1 cellular context compared by ENCODE assay signal in the genomic region with DNA sequence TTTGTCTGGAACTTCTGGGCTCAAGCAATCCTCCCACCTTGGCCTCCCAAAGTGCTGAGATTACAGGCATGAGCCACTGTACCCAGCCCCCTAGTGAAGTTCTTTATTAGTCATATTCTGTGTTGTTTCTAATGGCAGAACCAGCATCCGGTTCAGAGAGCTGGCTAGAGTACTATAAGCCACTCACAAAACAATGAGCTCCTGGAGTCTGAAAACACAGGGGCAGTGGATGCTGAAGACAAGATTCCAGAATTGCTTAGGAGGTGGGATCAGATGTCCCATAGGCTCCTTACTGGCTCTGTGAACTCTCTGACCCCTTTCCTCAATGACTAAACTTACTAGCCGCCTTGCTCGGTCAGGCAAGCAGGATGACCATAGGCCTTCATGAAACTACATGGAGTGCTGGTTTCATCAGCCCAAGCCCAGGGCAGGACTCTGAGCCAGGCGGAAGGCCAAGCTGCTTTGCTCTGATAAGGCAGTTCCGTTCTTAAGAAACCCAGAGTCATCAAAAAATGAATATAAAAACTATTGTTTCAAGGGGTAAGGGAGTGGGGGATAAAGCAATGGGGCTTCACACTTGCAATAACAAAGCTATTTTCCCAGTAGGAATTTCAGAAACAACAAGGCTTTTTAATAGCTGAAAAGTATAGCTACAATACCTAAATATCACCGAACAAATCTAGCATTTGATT.
TF ChIP-seq lines count a peak whose summit lies in the region.

No MANE protein-coding gene starts in this region.

TF ChIP-seq in K562, 482 proteins besides CTCF, POLR2A, EP300 and RAD21 (continued from another document and continues in another):
- TF ChIP-seq MITF (IDR thresholded peaks at IDR 0.05) (no peak), SMARCC2 (IDR thresholded peaks at IDR 0.05; ENCODE audit: low read depth) (peak; percentile 85), ATF1 (CRISPR knock-in tag; IDR thresholded peaks at IDR 0.05) (no peak), ATF1 (tag; IDR thresholded peaks at IDR 0.05) (no peak), GTF2B (IDR thresholded peaks at IDR 0.05; ENCODE audit: extremely low read depth, insufficient read length) (no peak), MAFF (IDR thresholded peaks at IDR 0.05; ENCODE audit: low read length) (peak; percentile 97), ADNP (tag; IDR thresholded peaks at IDR 0.05) (no peak), ARID4B (CRISPR knock-in tag; IDR thresholded peaks at IDR 0.05) (no peak), NFXL1 (CRISPR knock-in tag; IDR thresholded peaks at IDR 0.05) (peak; percentile 9; the same call in 1 of the 2 replicates), ZNF695 (CRISPR knock-in tag; IDR thresholded peaks at IDR 0.05) (0 out of 2 replicates have a peak, but pooled peaks have one; percentile 37), NUFIP1 (IDR thresholded peaks at IDR 0.05; ENCODE audit: partially characterized antibody) (no peak), ZNF311 (CRISPR knock-in tag; IDR thresholded peaks at IDR 0.05) (peak; percentile 62), MYBL2 (IDR thresholded peaks at IDR 0.05; ENCODE audit: low read depth) (no peak), MYBL2 (CRISPR knock-in tag; IDR thresholded peaks at IDR 0.05; ENCODE audit: borderline replicate concordance) (no peak), CREBBP (IDR thresholded peaks at IDR 0.05; ENCODE audit: low read depth, low read length) (no peak), FOXO4 (CRISPR knock-in tag; IDR thresholded peaks at IDR 0.05) (no peak), TCF3 (CRISPR knock-in tag; IDR thresholded peaks at IDR 0.05) (peak; percentile 98), ESRRA (IDR thresholded peaks at IDR 0.05; ENCODE audit: borderline replicate concordance, low read depth) (peak; percentile 68; the same call in 1 of the 2 replicates), CCNT2 (IDR thresholded peaks at IDR 0.05; ENCODE audit: borderline replicate concordance, extremely low read depth, insufficient read length, low read depth, low read length) (peak; percentile 43), HDAC8 (tag; IDR thresholded peaks at IDR 0.05) (peak; percentile 93), KHSRP (IDR thresholded peaks at IDR 0.05) (peak; percentile 52; the same call in 1 of the 2 replicates), CEBPZ (IDR thresholded peaks at IDR 0.05; ENCODE audit: borderline replicate concordance, low read depth, low read length) (no peak), SIN3B (IDR thresholded peaks at IDR 0.05; ENCODE audit: low read depth) (no peak), ETV6 (IDR thresholded peaks at IDR 0.05; ENCODE audit: borderline replicate concordance in 1 of 2, low read depth in 2 of 2, low read length in 1 of 2) (peak; percentile 78 to 85; a peak in 3 of 4 replicates), ETV6 (CRISPR knock-in tag; IDR thresholded peaks at IDR 0.05; ENCODE audit: borderline replicate concordance) (no peak), SMARCA4 (IDR thresholded peaks at IDR 0.05) (peak; percentile 97), PTTG1 (tag; IDR thresholded peaks at IDR 0.05; ENCODE audit: low read depth) (peak; percentile 77), BCOR (IDR thresholded peaks at IDR 0.05) (no peak), GTF2F1 (IDR thresholded peaks at IDR 0.05; ENCODE audit: low read depth, low read length) (no peak), HOXB6 (CRISPR knock-in tag; IDR thresholded peaks at IDR 0.05; ENCODE audit: borderline replicate concordance) (no peak), TEAD4 (IDR thresholded peaks at IDR 0.05; ENCODE audit: low read length) (peak; percentile 94), TEAD4 (CRISPR knock-in tag; IDR thresholded peaks at IDR 0.05; ENCODE audit: borderline replicate concordance) (no peak), KLF10 (CRISPR knock-in tag; IDR thresholded peaks at IDR 0.05) (0 out of 2 replicates have a peak, but pooled peaks have one; percentile 56), ZNF75A (CRISPR knock-in tag; IDR thresholded peaks at IDR 0.05) (no peak), POLR3G (IDR thresholded peaks at IDR 0.05; ENCODE audit: extremely low read depth, insufficient read length, insufficient replicate concordance) (no peak), ZNF316 (IDR thresholded peaks at IDR 0.05) (peak; percentile 100), ZNF589 (CRISPR knock-in tag; IDR thresholded peaks at IDR 0.05; ENCODE audit: low read depth) (peak; percentile 79)
- TF ChIP-seq, protein P1, sequence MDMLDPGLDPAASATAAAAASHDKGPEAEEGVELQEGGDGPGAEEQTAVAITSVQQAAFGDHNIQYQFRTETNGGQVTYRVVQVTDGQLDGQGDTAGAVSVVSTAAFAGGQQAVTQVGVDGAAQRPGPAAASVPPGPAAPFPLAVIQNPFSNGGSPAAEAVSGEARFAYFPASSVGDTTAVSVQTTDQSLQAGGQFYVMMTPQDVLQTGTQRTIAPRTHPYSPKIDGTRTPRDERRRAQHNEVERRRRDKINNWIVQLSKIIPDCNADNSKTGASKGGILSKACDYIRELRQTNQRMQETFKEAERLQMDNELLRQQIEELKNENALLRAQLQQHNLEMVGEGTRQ (CRISPR knock-in tag; IDR thresholded peaks at IDR 0.05) = no peak
- TF ChIP-seq, protein P2, sequence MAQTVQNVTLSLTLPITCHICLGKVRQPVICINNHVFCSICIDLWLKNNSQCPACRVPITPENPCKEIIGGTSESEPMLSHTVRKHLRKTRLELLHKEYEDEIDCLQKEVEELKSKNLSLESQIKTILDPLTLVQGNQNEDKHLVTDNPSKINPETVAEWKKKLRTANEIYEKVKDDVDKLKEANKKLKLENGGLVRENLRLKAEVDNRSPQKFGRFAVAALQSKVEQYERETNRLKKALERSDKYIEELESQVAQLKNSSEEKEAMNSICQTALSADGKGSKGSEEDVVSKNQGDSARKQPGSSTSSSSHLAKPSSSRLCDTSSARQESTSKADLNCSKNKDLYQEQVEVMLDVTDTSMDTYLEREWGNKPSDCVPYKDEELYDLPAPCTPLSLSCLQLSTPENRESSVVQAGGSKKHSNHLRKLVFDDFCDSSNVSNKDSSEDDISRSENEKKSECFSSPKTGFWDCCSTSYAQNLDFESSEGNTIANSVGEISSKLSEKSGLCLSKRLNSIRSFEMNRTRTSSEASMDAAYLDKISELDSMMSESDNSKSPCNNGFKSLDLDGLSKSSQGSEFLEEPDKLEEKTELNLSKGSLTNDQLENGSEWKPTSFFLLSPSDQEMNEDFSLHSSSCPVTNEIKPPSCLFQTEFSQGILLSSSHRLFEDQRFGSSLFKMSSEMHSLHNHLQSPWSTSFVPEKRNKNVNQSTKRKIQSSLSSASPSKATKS (CRISPR knock-in tag; IDR thresholded peaks at IDR 0.05) = 0 out of 2 replicates have a peak, but pooled peaks have one; percentile 55
- TF ChIP-seq, protein P3, sequence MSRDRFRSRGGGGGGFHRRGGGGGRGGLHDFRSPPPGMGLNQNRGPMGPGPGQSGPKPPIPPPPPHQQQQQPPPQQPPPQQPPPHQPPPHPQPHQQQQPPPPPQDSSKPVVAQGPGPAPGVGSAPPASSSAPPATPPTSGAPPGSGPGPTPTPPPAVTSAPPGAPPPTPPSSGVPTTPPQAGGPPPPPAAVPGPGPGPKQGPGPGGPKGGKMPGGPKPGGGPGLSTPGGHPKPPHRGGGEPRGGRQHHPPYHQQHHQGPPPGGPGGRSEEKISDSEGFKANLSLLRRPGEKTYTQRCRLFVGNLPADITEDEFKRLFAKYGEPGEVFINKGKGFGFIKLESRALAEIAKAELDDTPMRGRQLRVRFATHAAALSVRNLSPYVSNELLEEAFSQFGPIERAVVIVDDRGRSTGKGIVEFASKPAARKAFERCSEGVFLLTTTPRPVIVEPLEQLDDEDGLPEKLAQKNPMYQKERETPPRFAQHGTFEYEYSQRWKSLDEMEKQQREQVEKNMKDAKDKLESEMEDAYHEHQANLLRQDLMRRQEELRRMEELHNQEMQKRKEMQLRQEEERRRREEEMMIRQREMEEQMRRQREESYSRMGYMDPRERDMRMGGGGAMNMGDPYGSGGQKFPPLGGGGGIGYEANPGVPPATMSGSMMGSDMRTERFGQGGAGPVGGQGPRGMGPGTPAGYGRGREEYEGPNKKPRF (IDR thresholded peaks at IDR 0.05; ENCODE audit: low read depth, low read length) = no peak
